22 cellular contexts compared by ENCODE assay signal in genomic region chr6:90492798-90493197, GRCh38.
"Had no signal": no experiment of that assay in that cellular context is flagged by ENCODE, and none has a peak within 500 bp of the region (broad histone marks: within the 10 kb centered on the region; RNA-seq: fewer than 3 reads in every experiment).

No MANE protein-coding gene starts in this region.

- H3K4me1 ChIP-seq: esophagus muscularis mucosa, gastrocnemius medialis, left ventricle myocardium inferior, lower lobe of right lung, psoas muscle, right lobe of liver, stomach had no signal

- ATAC-seq: gastrocnemius medialis, lower lobe of right lung, natural killer cell, psoas muscle had no signal

- H3K4me1 Mint-ChIP-seq: immature natural killer cell; memory B cell; natural killer cell; stimulated activated naive B cell treated with anti-CD40 and anti-IgM and Interleukin-4, amounts not matched to agents 10 μg/mL and 1 μg/mL and 100 μg/mL, for 72 hours had no signal

- H3K27ac Mint-ChIP-seq: immature natural killer cell; memory B cell; mesothelial cell of epicardium; natural killer cell; stimulated activated naive B cell treated with anti-CD40 and anti-IgM and Interleukin-4, amounts not matched to agents 10 μg/mL and 1 μg/mL and 100 μg/mL, for 72 hours had no signal

- H3K27ac ChIP-seq: coronary artery, epithelial cell of prostate, esophagus muscularis mucosa, gastrocnemius medialis, left ventricle myocardium inferior, lower lobe of right lung, neutrophil, psoas muscle, right lobe of liver, stomach had no signal

- H3K9me3 Mint-ChIP-seq: memory B cell; mesothelial cell of epicardium; natural killer cell; stimulated activated naive B cell treated with anti-CD40 and anti-IgM and Interleukin-4, amounts not matched to agents 10 μg/mL and 1 μg/mL and 100 μg/mL, for 72 hours had no signal

- H3K36me3 Mint-ChIP-seq: immature natural killer cell; memory B cell; mesothelial cell of epicardium; natural killer cell; stimulated activated naive B cell treated with anti-CD40 and anti-IgM and Interleukin-4, amounts not matched to agents 10 μg/mL and 1 μg/mL and 100 μg/mL, for 72 hours had no signal

- DNase-seq: effector CD4-positive, alpha-beta T cell; gastrocnemius medialis; immature natural killer cell; left ventricle myocardium inferior; lower lobe of right lung; natural killer cell; psoas muscle; retina; right lobe of liver; stimulated activated CD4-positive, alpha-beta T cell treated with anti-CD3 and anti-CD28 coated beads, Interleukin-15, amount 100 ng/mL, for 24 hours; stimulated activated CD4-positive, alpha-beta T cell treated with anti-CD3 and anti-CD28 coated beads, Interleukin-1b, Interleukin-23, amount 100 ng/mL, for 48 hours; stimulated activated CD4-positive, alpha-beta T cell treated with anti-CD3 and anti-CD28 coated beads, Interleukin-4, amount 100 ng/mL, for 4 hours; stimulated activated naive B cell treated with anti-CD40 and anti-IgM and Interleukin-4, amounts not matched to agents 10 μg/mL and 1 μg/mL and 100 μg/mL, for 72 hours; stomach; substantia nigra; trophoblast cell had no signal

- H3K27me3 ChIP-seq: neutrophil, right lobe of liver had no signal

- H3K4me3 Mint-ChIP-seq: immature natural killer cell; memory B cell; mesothelial cell of epicardium; natural killer cell; stimulated activated naive B cell treated with anti-CD40 and anti-IgM and Interleukin-4, amounts not matched to agents 10 μg/mL and 1 μg/mL and 100 μg/mL, for 72 hours had no signal

- H3K9me3 ChIP-seq: esophagus muscularis mucosa, gastrocnemius medialis, left ventricle myocardium inferior, lower lobe of right lung, neutrophil, psoas muscle, right lobe of liver, stomach had no signal
